17 cellular contexts compared by ENCODE assay signal in the genomic region with DNA sequence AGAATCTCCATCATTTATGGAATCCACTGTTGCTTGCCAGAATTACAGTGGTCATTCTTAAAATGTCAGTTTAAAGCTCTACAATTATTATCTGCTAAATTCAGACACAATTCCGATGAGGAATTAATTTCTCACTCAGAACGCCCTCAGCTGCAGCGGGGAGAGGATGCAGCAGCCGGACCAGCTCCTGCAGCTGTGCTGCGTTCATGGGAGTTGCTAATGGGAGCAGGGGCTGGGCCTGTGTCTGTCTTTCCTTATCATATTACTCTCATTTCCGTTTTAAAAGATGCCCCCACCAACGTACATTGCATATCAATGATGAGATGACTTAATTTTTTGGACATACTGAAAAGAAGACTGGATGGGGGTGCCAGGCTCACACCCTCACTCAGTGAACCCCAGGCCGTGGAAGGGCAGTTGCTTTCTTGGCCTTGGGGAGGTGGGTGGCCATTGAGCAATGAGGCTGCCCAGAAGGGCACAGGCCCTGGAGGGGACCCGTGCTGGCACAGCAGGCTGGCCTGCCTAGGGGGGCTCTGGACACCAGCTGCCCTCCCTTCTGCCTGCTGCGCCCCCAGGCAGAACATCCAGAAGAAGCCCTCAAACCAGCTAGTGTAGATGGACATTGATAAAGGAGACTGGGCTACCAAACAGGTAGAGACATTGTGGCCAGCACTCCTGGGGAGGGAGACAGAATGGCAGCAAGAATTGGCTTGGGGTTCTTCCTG.
"Had no signal": no experiment of that assay in that cellular context is flagged by ENCODE, and none has a peak within 500 bp of the region (broad histone marks: within the 10 kb centered on the region; RNA-seq: fewer than 3 reads in every experiment).

No MANE protein-coding gene starts in this region.

- ATAC-seq: activated naive CD4-positive, alpha-beta T cell treated with anti-CD3 and anti-CD28 coated beads, Interleukin-2, amount 50 U/mL, for 72 hours; activated T-helper 17 cell treated with anti-CD3 and anti-CD28 coated beads, Interleukin-2, amount 50 U/mL, for 72 hours; foreskin keratinocyte; pancreas; psoas muscle; right cardiac atrium; T-cell had no signal

- H3K27ac ChIP-seq: ascending aorta, foreskin keratinocyte, hepatocyte, neutrophil, pancreas, psoas muscle, tibial nerve had no signal

- DNase-seq: activated CD4-positive, alpha-beta T cell treated with anti-CD3 and anti-CD28 coated beads for 1 hour; activated CD4-positive, alpha-beta T cell treated with anti-CD3 and anti-CD28 coated beads, Interleukin-2, amount 50 U/mL, for 1 hour; activated T-cell treated with anti-CD3 and anti-CD28 coated beads, Interleukin-2, amount 50 U/mL, for 24 hours; effector CD8-positive, alpha-beta T cell; foreskin keratinocyte; pancreas; psoas muscle; right cardiac atrium; stimulated activated CD4-positive, alpha-beta T cell treated with anti-CD3 and anti-CD28 coated beads, Interleukin-12 subunit alpha, Interleukin-12 subunit beta, amount 100 ng/mL, for 4 hours; stimulated activated CD4-positive, alpha-beta T cell treated with anti-CD3 and anti-CD28 coated beads, Interleukin-1b, Interleukin-23, amount 100 ng/mL, for 48 hours; T-cell had no signal
